In genomic region chr2:168244318-168244717, GRCh38 we compare ENCODE assay signal across 9 cellular contexts. TPM values are rescaled to one million over a fixed set of nuclear protein-coding genes. Genes with fewer than 3 reads are reported as not detected.
DNase-seq lines count a peak whose midpoint lies in the region; ATAC-seq and FAIRE-seq lines count a peak whose summit lies in the region.
"Had no signal": no experiment of that assay in that cellular context is flagged by ENCODE, and none has a peak within 500 bp of the region (broad histone marks: within the 10 kb centered on the region; RNA-seq: fewer than 3 reads in every experiment).

No MANE protein-coding gene starts in this region.

- peaks cover 28% of the 10 kb centered on the region for H3K4me1 Mint-ChIP-seq in central memory CD8-positive, alpha-beta T cell

- no peak overlapping the region for H3K27ac ChIP-seq in aorta (ENCODE audit: low read depth in 1 of 2, low read length in 2 of 2)

- H3K4me3 ChIP-seq in aorta (ENCODE audit: low read length in 2 of 2): no peak overlapping the region
- H3K4me3 ChIP-seq: lung had no signal

- H3K27me3 ChIP-seq in aorta (ENCODE audit: control insufficient read depth in 1 of 2, insufficient read depth in 2 of 2, low read length in 1 of 2): no peaks in the 10 kb centered on the region

- no peak for FAIRE-seq in GM19239 (lab: Jason Lieb, UNC)

- intact Hi-C loops in aorta (cut with DNase I): loop anchor here (5.0 to 10.0 kb wide), 2 partner anchors 42 to 80 kb away; no protein-coding TSS in a partner anchor

- no peaks in the 10 kb centered on the region for H3K9me3 ChIP-seq in aorta (ENCODE audit: control insufficient read depth, low read length)

- 45 to 48% methylated on average over 8 of the region's 8 CpGs for WGBS in aorta, 2 donors

- peak overlapping the region; percentile 77 for H3K27ac Mint-ChIP-seq in central memory CD8-positive, alpha-beta T cell (ENCODE audit: low read depth)

- DNase-seq in NCI-H1436 (lab: John Stamatoyannopoulos, UW): peak; percentile 18
- no peak for DNase-seq in NCI-H1436 treated with DMSO at 0.1 percent for 48 hours (lab: John Stamatoyannopoulos, UW)
- peak; percentile 30 for DNase-seq in T follicular helper cell (ENCODE audit: low read depth)
- DNase-seq in central memory CD8-positive, alpha-beta T cell (ENCODE audit: low spot score in 2 of 2): peak in 1 of 2 donors; percentile 36
- peak; percentile 8 to 18 for DNase-seq in stimulated activated CD4-positive, alpha-beta T cell treated with anti-CD3 and anti-CD28 coated beads, Interleukin-1b, Interleukin-23, amount 100 ng/mL, for 4 hours (ENCODE audit: low read depth in 2 of 2)
- DNase-seq in aorta: no peak
- DNase-seq in GM19239 (ENCODE audit: insufficient read length, low spot score): no peak

- H3K36me3 ChIP-seq in aorta (ENCODE audit: control insufficient read depth in 1 of 2, insufficient read depth in 2 of 2, low read length in 1 of 2): no peaks in the 10 kb centered on the region

- H3K36me3 Mint-ChIP-seq in central memory CD8-positive, alpha-beta T cell (ENCODE audit: insufficient read depth): peaks cover 11% of the 10 kb centered on the region

- peaks cover 5% of the 10 kb centered on the region in 2 donors for H3K4me1 ChIP-seq in aorta (ENCODE audit: control insufficient read depth in 1 of 2, insufficient read depth in 2 of 2, low read length in 2 of 2)

- no peaks in the 10 kb centered on the region for H3K27me3 Mint-ChIP-seq in central memory CD8-positive, alpha-beta T cell

- peak; percentile 28 for ATAC-seq in central memory CD8-positive, alpha-beta T cell (replicated peaks; ENCODE audit: extremely low read depth, poor library complexity, severe bottlenecking)
- ATAC-seq in HG02763 (IDR thresholded peaks at IDR 0.05; ENCODE audit: unreplicated experiment): no peak
- no peak for ATAC-seq in aorta (ENCODE audit: low FRiP score)

- peak overlapping the region; percentile 79 for H3K4me3 Mint-ChIP-seq in central memory CD8-positive, alpha-beta T cell

- H3K9me3 Mint-ChIP-seq in central memory CD8-positive, alpha-beta T cell: no peaks in the 10 kb centered on the region

RNA-seq across cellular contexts. Expression of gene STK39, which starts 3.1 kb away (rescaled TPM):
- 10 to 100 TPM; 12.6 to 16.1 TPM for total RNA-seq in aorta
- 10 to 100 TPM in 1 of 2 donors, 1 to 10 TPM in 1; 7.1 to 17.7 TPM for polyA plus RNA-seq in aorta

Comparison
In these comparisons a context has a peak if more than half of its experiments do, and no peak if none do; other contexts are left out.
1. DNase-seq: peak in NCI-H1436 (single experiment), T follicular helper cell (single experiment) and stimulated activated CD4-positive, alpha-beta T cell treated with anti-CD3 and anti-CD28 coated beads, Interleukin-1b, Interleukin-23, amount 100 ng/mL, for 4 hours (2 of 2); none in NCI-H1436 treated with DMSO at 0.1 percent for 48 hours (single experiment), aorta (0 of 2) and GM19239 (single experiment).